In the genomic region with DNA sequence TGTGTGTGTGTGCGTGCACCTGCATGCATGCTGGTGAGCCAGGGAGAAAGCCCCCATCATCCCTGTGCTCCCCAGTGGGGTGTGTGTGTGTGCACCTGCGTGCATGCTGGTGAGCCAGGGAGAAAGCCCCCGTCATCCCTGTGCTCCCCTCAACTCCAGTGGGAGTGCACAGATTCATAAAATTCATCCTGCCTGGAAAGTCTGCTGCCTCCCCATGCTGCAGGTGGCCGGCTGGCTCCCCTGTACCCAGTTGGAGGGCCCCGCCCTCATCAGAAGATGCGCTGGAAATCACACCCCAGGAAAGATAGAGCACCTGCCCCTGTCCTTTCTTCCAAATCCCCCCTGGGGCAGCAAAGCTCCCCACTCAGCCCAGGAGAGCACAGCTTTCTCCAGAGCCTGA, we compare ENCODE assay signal across 18 cellular contexts.
A peak's percentile ranks its signal among the peaks of the same experiment; 100 is the strongest.
DNase-seq lines count a peak whose midpoint lies in the region; ATAC-seq and TF ChIP-seq lines count a peak whose summit lies in the region.
"Had no signal": no experiment of that assay in that cellular context is flagged by ENCODE, and none has a peak within 500 bp of the region (broad histone marks: within the 10 kb centered on the region; RNA-seq: fewer than 3 reads in every experiment).

No MANE protein-coding gene starts in this region.

- H3K4me1 ChIP-seq in neuronal stem cell (ENCODE audit: control insufficient read depth in 2 of 2, insufficient read depth in 1 of 2, low read depth in 1 of 2, low read length in 2 of 2) (peaks cover 5 to 10% of the 10 kb centered on the region in 2 donors), subcutaneous abdominal adipose tissue (ENCODE audit: control insufficient read depth in 5 of 5, insufficient read depth in 5 of 5, low read length in 5 of 5) (peaks cover 3 to 32% (median 7%) of the 10 kb centered on the region in 5 donors)
- H3K4me1 ChIP-seq: SJCRH30 had no signal

- peaks cover 3% of the 10 kb centered on the region for H3K79me1 ChIP-seq in neuronal stem cell (ENCODE audit: low read depth, low read length)

- peak overlapping the region in 3 of 59 donors; percentile 39 to 75 (median 57) for H3K27ac ChIP-seq in dorsolateral prefrontal cortex
- no peak overlapping the region for H3K27ac ChIP-seq in neuronal stem cell (replicated peaks; ENCODE audit: low read length)
- H3K27ac ChIP-seq in subcutaneous abdominal adipose tissue (ENCODE audit: low read depth, low read length) = peak overlapping the region; percentile 54
- H3K27ac ChIP-seq: 22Rv1, neutrophil, SJCRH30 had no signal

- no peak overlapping the region for H4K8ac ChIP-seq in neuronal stem cell (ENCODE audit: low read depth, low read length)

- H3K4me3 ChIP-seq in dorsolateral prefrontal cortex (no peak overlapping the region), neuronal stem cell (ENCODE audit: low read length in 2 of 2) (no peak overlapping the region), subcutaneous abdominal adipose tissue (ENCODE audit: low read depth in 1 of 5, low read length in 5 of 5) (no peak overlapping the region)
- H3K4me3 ChIP-seq: SJCRH30, tibial artery had no signal

- peak overlapping the region; percentile 31 for H2AK5ac ChIP-seq in neuronal stem cell (ENCODE audit: low read depth, low read length)

- H4K91ac ChIP-seq in neuronal stem cell (ENCODE audit: low read depth, low read length, poor library complexity) = no peak overlapping the region

- no peak for TF ChIP-seq CTCF in dorsolateral prefrontal cortex (IDR thresholded peaks at IDR 0.05 in 54 of 56, conservative IDR thresholded peaks at IDR 0.05 in 2 of 56; ENCODE audit: low read depth in 1 of 56, partially characterized antibody in 56 of 56)

- no peak for ATAC-seq in activated CD4-positive, CD25-positive, alpha-beta regulatory T cell treated with anti-CD3 and anti-CD28 coated beads, Interleukin-2, amount 50 U/mL, for 24 hours
- no peak for ATAC-seq in GM18907 (IDR thresholded peaks at IDR 0.05; ENCODE audit: unreplicated experiment)
- no peak for ATAC-seq in GM19324 (IDR thresholded peaks at IDR 0.05; ENCODE audit: low FRiP score, unreplicated experiment)
- ATAC-seq: T-helper 17 cell had no signal

- no peaks in the 10 kb centered on the region for H3K36me3 ChIP-seq in neuronal stem cell (replicated peaks in 1 of 2; ENCODE audit: control insufficient read depth in 2 of 2, insufficient read depth in 2 of 2, low read length in 2 of 2)
- H3K36me3 ChIP-seq in subcutaneous abdominal adipose tissue (ENCODE audit: control insufficient read depth in 5 of 5, insufficient read depth in 5 of 5, low read length in 5 of 5) = peaks cover 0 to 28% (median 12%) of the 10 kb centered on the region in 5 donors
- H3K36me3 ChIP-seq: SJCRH30 had no signal

- H2BK15ac ChIP-seq in neuronal stem cell (ENCODE audit: low read length) = peak overlapping the region; percentile 20

- peaks cover 0 to 3% (median 0%) of the 10 kb centered on the region in 45 donors for H3K27me3 ChIP-seq in dorsolateral prefrontal cortex
- peaks cover 0 to 3% (median 0%) of the 10 kb centered on the region in 3 experiments for H3K27me3 ChIP-seq in neuronal stem cell (ENCODE audit: control insufficient read depth in 3 of 3, insufficient read depth in 3 of 3, low read depth in 1 of 3, low read length in 3 of 3)
- no peaks in the 10 kb centered on the region for H3K27me3 ChIP-seq in subcutaneous abdominal adipose tissue (ENCODE audit: control insufficient read depth in 5 of 5, insufficient read depth in 4 of 5, low read length in 5 of 5)
- H3K27me3 ChIP-seq: SJCRH30 had no signal

- no peak overlapping the region for H3K23ac ChIP-seq in neuronal stem cell (ENCODE audit: low read depth, low read length, poor library complexity)

- no peak overlapping the region for H3K4ac ChIP-seq in neuronal stem cell (ENCODE audit: low read length)

- H2BK5ac ChIP-seq in neuronal stem cell (ENCODE audit: low read length) = peak overlapping the region; percentile 32

- H3K9ac ChIP-seq in neuronal stem cell (ENCODE audit: low read depth, low read length, poor library complexity) (no peak overlapping the region), subcutaneous abdominal adipose tissue (ENCODE audit: low read length in 5 of 5) (peak overlapping the region in 1 of 5 donors; percentile 25)

- H3K18ac ChIP-seq in neuronal stem cell (ENCODE audit: low read length) = no peak overlapping the region

- H2BK120ac ChIP-seq in neuronal stem cell (ENCODE audit: low read depth, low read length) = no peak overlapping the region

- H3K14ac ChIP-seq in neuronal stem cell (ENCODE audit: low read length) = peak overlapping the region; percentile 78

- intact Hi-C loops in dorsolateral prefrontal cortex (cut with DNase I) = no loop called here

- H3K4me2 ChIP-seq in neuronal stem cell (ENCODE audit: insufficient read depth, low read length, poor library complexity, severe bottlenecking) = no peak overlapping the region

- no peak overlapping the region for H2BK12ac ChIP-seq in neuronal stem cell (ENCODE audit: low read length)

- H3K9me3 ChIP-seq in neuronal stem cell (replicated peaks in 1 of 2; ENCODE audit: control insufficient read depth in 2 of 2, insufficient read depth in 1 of 2, low read depth in 1 of 2, low read length in 2 of 2) = peaks cover 4 to 18% of the 10 kb centered on the region in 2 donors
- H3K9me3 ChIP-seq in subcutaneous abdominal adipose tissue (ENCODE audit: control insufficient read depth in 5 of 5, low read length in 5 of 5) = no peaks in the 10 kb centered on the region
- H3K9me3 ChIP-seq: neutrophil, SJCRH30, tibial artery had no signal

- peak; percentile 2 for DNase-seq in activated CD4-positive, CD25-positive, alpha-beta regulatory T cell treated with anti-CD3 and anti-CD28 coated beads, Interleukin-2, amount 50 U/mL, for 72 hours
- DNase-seq in dorsolateral prefrontal cortex (peak in 6 of 10 donors; percentile 1 to 35 (median 14)), neuronal stem cell (ENCODE audit: low spot score) (no peak), cortex of kidney (lab: John Stamatoyannopoulos, UW) (no peak)
- DNase-seq: AML-193, GF-D8, NCI-H1436, NCI-H2171 treated with DMSO at 0.1 percent for 48 hours, OCI-M1, SJCRH30, T-helper 17 cell had no signal

- no CpG with 5 or more reads among the region's 6 CpGs for WGBS in neuronal stem cell (ENCODE audit: extremely low coverage in 2 of 2, insufficient read length in 2 of 2, insufficient replicate concordance in 1 of 2), 2 donors

- H2AFZ ChIP-seq in neuronal stem cell (ENCODE audit: low read length) = no peak overlapping the region

Comparison
In these comparisons a context has a peak if more than half of its experiments do, and no peak if none do; other contexts are left out.
1. DNase-seq: peak in activated CD4-positive, CD25-positive, alpha-beta regulatory T cell treated with anti-CD3 and anti-CD28 coated beads, Interleukin-2, amount 50 U/mL, for 72 hours (single experiment) and dorsolateral prefrontal cortex (6 of 10); none in neuronal stem cell (single experiment) and cortex of kidney (single experiment).